In genomic region chr17:7120635-7121034, GRCh38 we compare ENCODE assay signal across 11 cellular contexts. TPM values are rescaled to one million over a fixed set of nuclear protein-coding genes. Genes with fewer than 3 reads are reported as not detected.
DNase-seq lines count a peak whose midpoint lies in the region; ATAC-seq and TF ChIP-seq lines count a peak whose summit lies in the region.
"Not testable (repeated sequence)": the region's sequence is repeated elsewhere in the genome, so short reads cannot be mapped to it uniquely, and the experiment has no call there.
"Had no signal": no experiment of that assay in that cellular context is flagged by ENCODE, and none has a peak within 500 bp of the region (broad histone marks: within the 10 kb centered on the region; RNA-seq: fewer than 3 reads in every experiment).

No MANE protein-coding gene starts in this region.

- H3K36me3 Mint-ChIP-seq in IgD-negative memory B cell = not testable (repeated sequence)

- intact Hi-C loops in left lung (cut with DNase I); testis (cut with DNase I; ENCODE audit: low total_unique reads): not testable (repeated sequence)

- H3K9me3 Mint-ChIP-seq in IgD-negative memory B cell = not testable (repeated sequence)

- ATAC-seq in gastroesophageal sphincter = peak; percentile 13
- peak; percentile 65 for ATAC-seq in left lung

- H3K4me1 ChIP-seq in gastroesophageal sphincter, left lung, parathyroid adenoma: not testable (repeated sequence)
- H3K4me1 ChIP-seq in testis = peaks cover 10% of the 10 kb centered on the region

- H3K27ac ChIP-seq in gastroesophageal sphincter (peak overlapping the region in 3 of 4 donors; percentile 24 to 35 (median 31)), left lung (peak overlapping the region; percentile 35 to 73), parathyroid adenoma (peak overlapping the region; percentile 15), testis (peak overlapping the region; percentile 39 to 44)

- H3K4me1 Mint-ChIP-seq in IgD-negative memory B cell = peaks cover 9 to 12% (median 10%) of the 10 kb centered on the region in 3 donors

- TF ChIP-seq POLR2A in gastroesophageal sphincter (IDR thresholded peaks at IDR 0.05); testis (IDR thresholded peaks at IDR 0.05): not testable (repeated sequence)

- TF ChIP-seq CTCF in gastroesophageal sphincter (IDR thresholded peaks at IDR 0.05); left lung (IDR thresholded peaks at IDR 0.05); parathyroid adenoma (IDR thresholded peaks at IDR 0.05); testis (IDR thresholded peaks at IDR 0.05): not testable (repeated sequence)

- H3K4me3 ChIP-seq in gastroesophageal sphincter; left lung; parathyroid adenoma (ENCODE audit: low read depth, low read length); testis: not testable (repeated sequence)

- not testable (repeated sequence) for H3K4me3 Mint-ChIP-seq in IgD-negative memory B cell

- H3K9me3 ChIP-seq in gastroesophageal sphincter; left lung; parathyroid adenoma (ENCODE audit: control insufficient read depth, low read length); testis: not testable (repeated sequence)

- H3K27me3 Mint-ChIP-seq in IgD-negative memory B cell = not testable (repeated sequence)

- H3K4me2 ChIP-seq in parathyroid adenoma (ENCODE audit: low read length) = not testable (repeated sequence)

- H3K27ac Mint-ChIP-seq in IgD-negative memory B cell = peak overlapping the region in 2 of 3 donors; percentile 1 to 10

- not testable (repeated sequence) for H3K79me2 ChIP-seq in parathyroid adenoma

- H2AFZ ChIP-seq in parathyroid adenoma = not testable (repeated sequence)

- not testable (repeated sequence) for H3K9ac ChIP-seq in parathyroid adenoma

- WGBS in gastroesophageal sphincter (ENCODE audit: low coverage in 1 of 2), 2 donors = 76 to 80% methylated on average over 8 to 9 of the region's 12 CpGs
- WGBS in testis, 2 donors = 61 to 76% methylated on average over 12 of the region's 12 CpGs

- TF ChIP-seq EP300 in gastroesophageal sphincter (IDR thresholded peaks at IDR 0.05) = not testable (repeated sequence)

- DNase-seq in NOMO-1 treated with dmso at 0.1 percent for 144 hours (lab: John Stamatoyannopoulos, UW; ENCODE audit: unreplicated experiment) = peak; percentile 48
- peak; percentile 31 for DNase-seq in SKM-1 treated with dmso at 0.1 percent for 144 hours (lab: John Stamatoyannopoulos, UW; ENCODE audit: unreplicated experiment)
- DNase-seq in left lung = peak in 1 of 2 donors; percentile 58
- not testable (repeated sequence) for DNase-seq in testis

- H3K27me3 ChIP-seq in gastroesophageal sphincter (peaks cover 52% of the 10 kb centered on the region), left lung (peaks cover 0 to 55% of the 10 kb centered on the region in 2 donors)
- H3K27me3 ChIP-seq in parathyroid adenoma (ENCODE audit: control insufficient read depth, insufficient read depth, low read length); testis: not testable (repeated sequence)

- H3K36me3 ChIP-seq in gastroesophageal sphincter; left lung; parathyroid adenoma (ENCODE audit: control insufficient read depth, insufficient read depth, low read length); testis (ENCODE audit: low read depth, missing control alignments): not testable (repeated sequence)

RNA-seq across cellular contexts. Expression of gene ASGR2, which starts 6.0 kb away (rescaled TPM):
- polyA plus RNA-seq in IgD-negative memory B cell (0.60 TPM), testis (ENCODE audit: insufficient read depth, low read depth, low replicate concordance) (2.6 TPM)
- total RNA-seq in gastroesophageal sphincter (1 to 10 TPM in 1 of 4 donors, under 1 TPM in 1, not detected in 2; 0.79 to 1.3 TPM), left lung (1 to 10 TPM; 1.0 to 2.7 TPM), testis (1 to 10 TPM in 1 of 2 donors, under 1 TPM in 1; 0.47 to 1.1 TPM)
- total RNA-seq: CD8-positive, alpha-beta memory T cell; HFFc6; M059J; SK-MEL-5 had no signal
- polyA plus RNA-seq: CD8-positive, alpha-beta memory T cell had no signal

RNA-seq across cellular contexts. Expression of gene CLEC10A, which starts 40.6 kb away (rescaled TPM):
- not detected for polyA plus RNA-seq in IgD-negative memory B cell
- 10 to 100 TPM in 2 of 4 donors, 1 to 10 TPM in 2; 3.8 to 25.6 (median 11.3) TPM for total RNA-seq in gastroesophageal sphincter
- total RNA-seq in left lung = 1 to 10 TPM; 7.8 to 9.6 TPM
- total RNA-seq in testis = 1 to 10 TPM; 3.5 to 3.8 TPM
- polyA plus RNA-seq in testis (ENCODE audit: insufficient read depth, low read depth, low replicate concordance) = 11.7 TPM
- total RNA-seq: HFFc6, M059J, SK-MEL-5 had no signal
- polyA plus RNA-seq: CD8-positive, alpha-beta memory T cell had no signal

RNA-seq across cellular contexts. Expression of gene ASGR1, which starts 58.5 kb away (rescaled TPM):
- polyA plus RNA-seq in IgD-negative memory B cell = 0.50 TPM
- total RNA-seq in gastroesophageal sphincter = 1 to 10 TPM in 1 of 4 donors, under 1 TPM in 1, not detected in 2; 0.54 to 1.2 TPM
- total RNA-seq in left lung = 1 to 10 TPM; 2.4 to 7.7 TPM
- 10 to 100 TPM; 11.5 to 19.1 TPM for total RNA-seq in testis
- 21.3 TPM for polyA plus RNA-seq in testis (ENCODE audit: insufficient read depth, low read depth, low replicate concordance)
- total RNA-seq: M059J had no signal
- polyA plus RNA-seq: CD8-positive, alpha-beta memory T cell had no signal
